In genomic region chr6:13698715-13699114, GRCh38 we compare ENCODE assay signal across 16 cellular contexts. TPM values are rescaled to one million over a fixed set of nuclear protein-coding genes. Genes with fewer than 3 reads are reported as not detected.
DNase-seq lines count a peak whose midpoint lies in the region; ATAC-seq, FAIRE-seq and TF ChIP-seq lines count a peak whose summit lies in the region.
"Had no signal": no experiment of that assay in that cellular context is flagged by ENCODE, and none has a peak within 500 bp of the region (broad histone marks: within the 10 kb centered on the region; RNA-seq: fewer than 3 reads in every experiment).

No MANE protein-coding gene starts in this region.

- H3K79me2 ChIP-seq in neural progenitor cell (ENCODE audit: low read depth): peaks cover 92% of the 10 kb centered on the region

- H3K4me1 ChIP-seq in HEK293 (ENCODE audit: control insufficient read depth, insufficient read depth, low read length): peaks cover 12% of the 10 kb centered on the region; the same call in 1 of the 2 replicates
- H3K4me1 ChIP-seq in endodermal cell (ENCODE audit: control insufficient read depth, insufficient read depth, low read length): no peaks in the 10 kb centered on the region
- peaks cover 21% of the 10 kb centered on the region for H3K4me1 ChIP-seq in neural progenitor cell
- H3K4me1 ChIP-seq in spleen: peaks cover 24 to 100% (median 81%) of the 10 kb centered on the region in 6 donors
- peaks cover 5 to 9% (median 7%) of the 10 kb centered on the region in 3 donors for H3K4me1 ChIP-seq in pancreas

- no peak overlapping the region for H2AFZ ChIP-seq in neural progenitor cell (replicated peaks)

- CTCF ChIA-PET in HEK293 (lab: Yijun Ruan, JAX): interaction anchor here (1.1 kb wide), 1 partner anchor 83 kb away, joined by 3 read pairs; the partner anchor contains the start of gene NOL7

- H3K27me3 Mint-ChIP-seq in endodermal cell (ENCODE audit: insufficient read depth) (no peaks in the 10 kb centered on the region), neural progenitor cell (ENCODE audit: insufficient read depth, low read depth) (no peaks in the 10 kb centered on the region)
- H3K27me3 Mint-ChIP-seq: B cell; CD4-positive, alpha-beta memory T cell had no signal

- TF ChIP-seq CTCF in D721Med (IDR thresholded peaks at IDR 0.05; ENCODE audit: insufficient read depth, missing control alignments): no peak
- no peak for TF ChIP-seq CTCF in HEK293 (tag by site-specific recombination; IDR thresholded peaks at IDR 0.05)
- no peak for TF ChIP-seq CTCF in endodermal cell (conservative IDR thresholded peaks at IDR 0.05)
- TF ChIP-seq CTCF in neural progenitor cell (IDR thresholded peaks at IDR 0.05): no peak
- TF ChIP-seq CTCF in spleen (IDR thresholded peaks at IDR 0.05 in 8 of 11, conservative IDR thresholded peaks at IDR 0.05 in 3 of 11): no peak
- no peak for TF ChIP-seq CTCF in pancreas (IDR thresholded peaks at IDR 0.05)

- no peak overlapping the region for H3K4me3 ChIP-seq in HEK293 (ENCODE audit: low read depth, low read length)
- no peak overlapping the region for H3K4me3 ChIP-seq in endodermal cell (ENCODE audit: low read length)
- H3K4me3 ChIP-seq in neural progenitor cell: no peak overlapping the region
- no peak overlapping the region for H3K4me3 ChIP-seq in spleen
- H3K4me3 ChIP-seq in pancreas: no peak overlapping the region

- H3F3A ChIP-seq in neural progenitor cell (ENCODE audit: low read depth): no peaks in the 10 kb centered on the region

- no peak for ATAC-seq in pancreas

- peak; percentile 11 for FAIRE-seq in D721Med (lab: Jason Lieb, UNC)
- no peak for FAIRE-seq in pancreas (lab: Jason Lieb, UNC)
- FAIRE-seq: A204.1, GM12891 had no signal

- H3K9me3 ChIP-seq in HEK293 (ENCODE audit: control insufficient read depth, insufficient read depth, low read depth, low read length) (no peaks in the 10 kb centered on the region), endodermal cell (ENCODE audit: control insufficient read depth, low read length) (no peaks in the 10 kb centered on the region), neural progenitor cell (ENCODE audit: low read depth) (no peaks in the 10 kb centered on the region), spleen (no peaks in the 10 kb centered on the region), pancreas (no peaks in the 10 kb centered on the region)

- no peak overlapping the region for H3K4me3 Mint-ChIP-seq in endodermal cell
- no peak overlapping the region for H3K4me3 Mint-ChIP-seq in neural progenitor cell
- H3K4me3 Mint-ChIP-seq: B cell had no signal

- WGBS in endodermal cell (ENCODE audit: insufficient coverage in 1 of 2, insufficient read length in 1 of 2), 2 experiments: 89 to 91% methylated on average over 4 to 5 of the region's 5 CpGs
- WGBS in spleen, 5 donors: 94 to 97% (median 96%) methylated on average over 5 of the region's 5 CpGs
- WGBS in pancreas, 2 donors: 92 to 97% methylated on average over 5 of the region's 5 CpGs

- H3K27me3 ChIP-seq in endodermal cell (ENCODE audit: control insufficient read depth, insufficient read depth, low read length, poor library complexity, severe bottlenecking) (no peaks in the 10 kb centered on the region), neural progenitor cell (no peaks in the 10 kb centered on the region), spleen (replicated peaks in 1 of 7) (no peaks in the 10 kb centered on the region), pancreas (no peaks in the 10 kb centered on the region)

- H3K36me3 Mint-ChIP-seq in endodermal cell (ENCODE audit: low read depth) (peaks cover 15% of the 10 kb centered on the region), neural progenitor cell (peaks cover 23% of the 10 kb centered on the region)

- H3K27ac ChIP-seq in HEK293 (ENCODE audit: extremely low read depth, low read depth, low read length) (no peak overlapping the region), endodermal cell (ENCODE audit: low read depth, low read length) (no peak overlapping the region), neural progenitor cell (no peak overlapping the region), spleen (no peak overlapping the region), pancreas (no peak overlapping the region)

- H3K9ac ChIP-seq in endodermal cell (ENCODE audit: extremely low read depth, low read length, poor library complexity, severe bottlenecking) (no peak overlapping the region), neural progenitor cell (no peak overlapping the region)

- POLR2A ChIA-PET in HEK293 (lab: Yijun Ruan, JAX): no interaction called here

- H3K27ac Mint-ChIP-seq in endodermal cell (peak overlapping the region; percentile 27), neural progenitor cell (no peak overlapping the region)
- H3K27ac Mint-ChIP-seq: B cell had no signal

- DNase-seq in D721Med (ENCODE audit: insufficient read length, low spot score) (no peak), endodermal cell (no peak), neural progenitor cell (ENCODE audit: low spot score) (peak; percentile 51), spleen (no peak), pancreas (no peak), NCI-H446 treated with DMSO at 0.1 percent for 48 hours (lab: John Stamatoyannopoulos, UW) (no peak)
- DNase-seq: C1 segment of cervical spinal cord; CD4-positive, alpha-beta memory T cell; DMS153; DMS79 treated with DMSO at 0.1 percent for 48 hours; EL; H7 had no signal

- no peaks in the 10 kb centered on the region; a peak in 2 of 3 replicates for H3K36me3 ChIP-seq in HEK293 (ENCODE audit: control insufficient read depth in 2 of 2, insufficient read depth in 1 of 2, low read length in 2 of 2)
- H3K36me3 ChIP-seq in endodermal cell (ENCODE audit: control insufficient read depth, insufficient read depth, low read length): peaks cover 35% of the 10 kb centered on the region
- H3K36me3 ChIP-seq in neural progenitor cell: no peaks in the 10 kb centered on the region
- peaks cover 0 to 19% (median 4%) of the 10 kb centered on the region in 6 donors for H3K36me3 ChIP-seq in spleen
- no peaks in the 10 kb centered on the region for H3K36me3 ChIP-seq in pancreas

- peak overlapping the region; percentile 41 for H3K4me2 ChIP-seq in neural progenitor cell

- H3K4me1 Mint-ChIP-seq in endodermal cell: peaks cover 20% of the 10 kb centered on the region
- no peaks in the 10 kb centered on the region for H3K4me1 Mint-ChIP-seq in neural progenitor cell

- H3K9me3 Mint-ChIP-seq in endodermal cell (no peaks in the 10 kb centered on the region), neural progenitor cell (peaks cover 11% of the 10 kb centered on the region)
- H3K9me3 Mint-ChIP-seq: CD4-positive, alpha-beta memory T cell had no signal

- H4K20me1 ChIP-seq in neural progenitor cell (ENCODE audit: low read depth): peaks cover 17% of the 10 kb centered on the region

- intact Hi-C loops in spleen (cut with DNase I; ENCODE audit: low total_unique reads) (no loop called here), pancreas (cut with DNase I) (no loop called here)

- no peak for TF ChIP-seq POLR2A in spleen (IDR thresholded peaks at IDR 0.05)

TF ChIP-seq in HEK293, 187 proteins besides CTCF, POLR2A, EP300 and RAD21:
- TF ChIP-seq MZF1 (tag by site-specific recombination; IDR thresholded peaks at IDR 0.05; ENCODE audit: borderline replicate concordance): peak; percentile 31; the same call in 1 of the 2 replicates
- no peak for TF ChIP-seq ZNF670 (tag by site-specific recombination; IDR thresholded peaks at IDR 0.05; ENCODE audit: low read depth)
- TF ChIP-seq ZNF791 (tag by site-specific recombination; IDR thresholded peaks at IDR 0.05): no peak

RNA-seq across cellular contexts. Expression of gene RANBP9, which starts 12.9 kb away (rescaled TPM):
- total RNA-seq in endodermal cell (10 to 100 TPM; 43.7 to 45.4 TPM), neural progenitor cell (ENCODE audit: low replicate concordance) (35.2 and 44.8 TPM in 2 replicates), spleen (10 to 100 TPM; 32.1 to 41.8 (median 37.4) TPM), pancreas (10 to 100 TPM; 13.3 to 22.2 (median 17.5) TPM)
- polyA plus RNA-seq in endodermal cell (2013, experiment 1 of 2): 39.4 TPM
- 39.3 TPM for polyA plus RNA-seq in endodermal cell (2013, experiment 2 of 2)
- polyA plus RNA-seq in spleen (10 to 100 TPM; 13.4 to 16.4 (median 14.5) TPM), pancreas (10 to 100 TPM in 1 of 2 donors, 1 to 10 TPM in 1; 9.6 to 16.0 TPM)
